ENCODE assay signal across 15 cellular contexts in the genomic region with DNA sequence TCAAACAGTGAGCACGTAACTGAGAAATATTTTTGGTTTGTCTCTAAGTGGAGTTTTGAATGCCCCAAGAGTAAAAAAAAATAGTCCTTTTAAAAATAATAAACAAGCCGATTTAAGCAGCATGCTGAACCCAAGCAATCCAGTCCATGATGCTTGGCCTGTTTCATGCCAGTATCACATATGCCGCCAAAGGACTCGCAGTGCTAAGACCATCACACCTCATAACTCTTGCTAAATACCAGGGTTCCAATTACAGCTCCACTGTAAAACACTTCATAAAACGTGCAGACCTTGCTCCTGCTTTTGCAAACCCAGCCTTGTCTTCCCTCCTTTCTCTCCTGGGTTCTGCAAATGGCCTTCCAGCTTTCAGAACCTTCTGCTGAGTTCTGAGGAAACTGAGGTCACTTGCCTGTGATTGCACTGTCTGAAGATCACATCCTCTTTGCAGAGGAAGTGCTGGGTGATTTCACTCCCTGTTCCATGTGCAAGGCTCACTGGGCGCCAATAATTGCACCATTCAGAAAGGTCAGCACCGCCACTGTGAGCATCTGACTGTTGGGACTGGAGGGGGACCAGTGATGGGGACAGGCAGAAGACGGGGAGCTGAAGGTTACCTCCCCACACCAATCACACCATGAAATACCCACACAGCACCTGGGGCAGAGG.
DNase-seq lines count a peak whose midpoint lies in the region; ATAC-seq, FAIRE-seq and TF ChIP-seq lines count a peak whose summit lies in the region.
"Had no signal": no experiment of that assay in that cellular context is flagged by ENCODE, and none has a peak within 500 bp of the region (broad histone marks: within the 10 kb centered on the region; RNA-seq: fewer than 3 reads in every experiment).

No MANE protein-coding gene starts in this region.

- no peak overlapping the region for H3K27ac Mint-ChIP-seq in CD4-positive, alpha-beta T cell
- H3K27ac Mint-ChIP-seq: naive B cell had no signal

- peak; percentile 62 for DNase-seq in Ammon's horn (ENCODE audit: low spot score)
- DNase-seq in GM12892 (ENCODE audit: insufficient read length), result no peak
- DNase-seq in left lung, result peak in 1 of 2 donors; percentile 57
- no peak for DNase-seq in activated CD8-positive, alpha-beta memory T cell treated with anti-CD3 and anti-CD28 coated beads for 24 hours
- no peak for DNase-seq in epidermal melanocyte (ENCODE audit: insufficient read length, low spot score)
- DNase-seq in CD4-positive, alpha-beta T cell, result no peak
- DNase-seq in NCI-H446 (lab: John Stamatoyannopoulos, UW), result no peak
- DNase-seq: AML-193; naive B cell; NCI-H2081; retina; stimulated activated naive CD4-positive, alpha-beta T cell had no signal

- H3K4me2 ChIP-seq in OCI-LY3 (ENCODE audit: low read length), result peak overlapping the region; percentile 34

- H3K4me1 Mint-ChIP-seq in CD4-positive, alpha-beta T cell (ENCODE audit: low read depth), result peaks cover 76% of the 10 kb centered on the region

- FAIRE-seq in GM12892 (lab: Jason Lieb, UNC), result peak; percentile 90

- no peak overlapping the region for H3K4me3 ChIP-seq in OCI-LY3 (ENCODE audit: low read length)
- H3K4me3 ChIP-seq in left lung, result no peak overlapping the region
- H3K4me3 ChIP-seq: SK-N-MC had no signal

- H3K36me3 ChIP-seq in OCI-LY3 (replicated peaks; ENCODE audit: low read depth, low read length), result no peaks in the 10 kb centered on the region
- no peaks in the 10 kb centered on the region for H3K36me3 ChIP-seq in left lung

- peak; percentile 44 for ATAC-seq in left lung
- no peak for ATAC-seq in CD4-positive, alpha-beta T cell (ENCODE audit: poor library complexity)

- H3K4me1 ChIP-seq in OCI-LY3 (ENCODE audit: low read length), result peaks cover 21% of the 10 kb centered on the region
- peaks cover 0 to 27% of the 10 kb centered on the region in 2 donors for H3K4me1 ChIP-seq in left lung

- no peak for TF ChIP-seq CTCF in OCI-LY3 (IDR thresholded peaks at IDR 0.05; ENCODE audit: low read depth, low read length)
- TF ChIP-seq CTCF in left lung (IDR thresholded peaks at IDR 0.05), result no peak
- TF ChIP-seq CTCF in CD4-positive, alpha-beta T cell (IDR thresholded peaks at IDR 0.05), result no peak

- H3K9me3 Mint-ChIP-seq in CD4-positive, alpha-beta T cell, result no peaks in the 10 kb centered on the region
- H3K9me3 Mint-ChIP-seq: naive B cell, WTC11 had no signal

- POLR2A ChIA-PET in CD4-positive, alpha-beta T cell (lab: Charles Lee), result no interaction called here

- CTCF ChIA-PET in CD4-positive, alpha-beta T cell (lab: Charles Lee), result interaction anchor here (1.0 to 1.2 kb wide), 2 partner anchors 42 to 377 kb away, joined by 3 read pairs; no protein-coding TSS in a partner anchor

- TF ChIP-seq POLR2A in GM12892 (IDR thresholded peaks at IDR 0.05; ENCODE audit: low read depth, low read length), result no peak

- H4K20me1 ChIP-seq in OCI-LY3 (ENCODE audit: insufficient read depth, low read length), result no peaks in the 10 kb centered on the region

- no peak overlapping the region for H3K9ac ChIP-seq in OCI-LY3 (ENCODE audit: low read length)

- H3K9me3 ChIP-seq in OCI-LY3 (ENCODE audit: insufficient read depth, low read length) (no peaks in the 10 kb centered on the region), left lung (no peaks in the 10 kb centered on the region)
- no peaks in the 10 kb centered on the region for H3K9me3 ChIP-seq in CD4-positive, alpha-beta T cell (ENCODE audit: control insufficient read depth, low read length)

- H3K4me3 Mint-ChIP-seq in CD4-positive, alpha-beta T cell, result no peak overlapping the region
- H3K4me3 Mint-ChIP-seq: naive B cell, WTC11 had no signal

- H3K27ac ChIP-seq in OCI-LY3 (ENCODE audit: low read length) (no peak overlapping the region), left lung (peak overlapping the region in 1 of 2 donors; percentile 71)
- no peak overlapping the region for H3K27ac ChIP-seq in CD4-positive, alpha-beta T cell (ENCODE audit: low read depth, low read length)
- H3K27ac ChIP-seq: SK-N-MC had no signal

- H3K36me3 Mint-ChIP-seq in CD4-positive, alpha-beta T cell (ENCODE audit: low read depth), result no peaks in the 10 kb centered on the region
- H3K36me3 Mint-ChIP-seq: naive B cell, WTC11 had no signal

- H3K79me2 ChIP-seq in OCI-LY3 (ENCODE audit: low read length), result no peaks in the 10 kb centered on the region

- H3K27me3 ChIP-seq in OCI-LY3 (ENCODE audit: low read depth, low read length) (no peaks in the 10 kb centered on the region; the same call in 1 of the 2 replicates), left lung (no peaks in the 10 kb centered on the region)
- H3K27me3 ChIP-seq in CD4-positive, alpha-beta T cell (ENCODE audit: control insufficient read depth, insufficient read depth, low read length), result no peaks in the 10 kb centered on the region

- no peaks in the 10 kb centered on the region for H3K27me3 Mint-ChIP-seq in CD4-positive, alpha-beta T cell

- intact Hi-C loops in left lung (cut with DNase I), result no loop called here
- intact Hi-C loops in CD4-positive, alpha-beta T cell (cut with DNase I, micrococcal nuclease), result no loop called here

- H2AFZ ChIP-seq in OCI-LY3 (ENCODE audit: low read depth, low read length), result no peak overlapping the region
